In genomic region chrX:138945219-138945618, GRCh38 we compare ENCODE assay signal across 27 cellular contexts.
A peak's percentile ranks its signal among the peaks of the same experiment; 100 is the strongest.
DNase-seq lines count a peak whose midpoint lies in the region; ATAC-seq, FAIRE-seq and TF ChIP-seq lines count a peak whose summit lies in the region.
"Had no signal": no experiment of that assay in that cellular context is flagged by ENCODE, and none has a peak within 500 bp of the region (broad histone marks: within the 10 kb centered on the region; RNA-seq: fewer than 3 reads in every experiment).

No MANE protein-coding gene starts in this region.

- BruUV-seq in MCF 10A (replicated peaks; lab: Mats Ljungman, UMichigan) (no TSS peak), PC-3 (replicated peaks; lab: Mats Ljungman, UMichigan) (no TSS peak)

- intact Hi-C loops in MCF 10A (cut with micrococcal nuclease) (no loop called here), breast epithelium (cut with DNase I; ENCODE audit: low total_unique reads) (no loop called here), PC-3 (cut with micrococcal nuclease) (no loop called here)

- no peak for TF ChIP-seq POLR2A in breast epithelium (IDR thresholded peaks at IDR 0.05)

- H3K9me3 ChIP-seq in breast epithelium (no peaks in the 10 kb centered on the region), PC-3 (ENCODE audit: low read length) (no peaks in the 10 kb centered on the region)
- H3K9me3 ChIP-seq: body of pancreas, testis had no signal

- H3K36me3 ChIP-seq in breast epithelium (no peaks in the 10 kb centered on the region), PC-3 (ENCODE audit: low read depth, low read length) (no peaks in the 10 kb centered on the region)

- H2AFZ ChIP-seq in PC-3 (ENCODE audit: low read length), result no peak overlapping the region
- H2AFZ ChIP-seq: parathyroid adenoma had no signal

- no peaks in the 10 kb centered on the region for H3K9me3 Mint-ChIP-seq in MCF 10A (ENCODE audit: unreplicated experiment)
- H3K9me3 Mint-ChIP-seq: activated naive CD8-positive, alpha-beta T cell treated with anti-CD3 and anti-CD28 coated beads, Interleukin-2, amount 10 ng/mL, durations not matched to agents 7 days and 5 days; CD14-positive monocyte; memory B cell had no signal

- H3K27ac ChIP-seq in breast epithelium, result no peak overlapping the region
- no peak overlapping the region for H3K27ac ChIP-seq in PC-3 (ENCODE audit: low read length)
- H3K27ac ChIP-seq: body of pancreas, parathyroid adenoma, testis had no signal

- TF ChIP-seq CTCF in MCF 10A (IDR thresholded peaks at IDR 0.05; ENCODE audit: unreplicated experiment) (no peak), breast epithelium (IDR thresholded peaks at IDR 0.05) (no peak), PC-3 (conservative IDR thresholded peaks at IDR 0.05; ENCODE audit: low read depth, low read length) (no peak), fibroblast of mammary gland (conservative IDR thresholded peaks at IDR 0.05; ENCODE audit: control insufficient read depth, insufficient read depth, low read depth, low read length) (no peak)

- ATAC-seq in PC-3 (peak; percentile 70), HG03139 (IDR thresholded peaks at IDR 0.05; ENCODE audit: unreplicated experiment) (no peak)
- ATAC-seq: body of pancreas; naive thymus-derived CD4-positive, alpha-beta T cell; stimulated activated effector memory CD8-positive, alpha-beta T cell treated with anti-CD3 and anti-CD28 coated beads, Interleukin-12 subunit alpha, Interleukin-12 subunit beta, amount 100 ng/mL, for 72 hours had no signal

- in situ Hi-C loops in ACHN (cut with HindIII; ENCODE audit: low pct_ligation_motif_present, low pct_unique_long_range_greater_than_20kb, low sequenced_read_pairs), result no loop called here

- no peaks in the 10 kb centered on the region for H3K36me3 Mint-ChIP-seq in MCF 10A (ENCODE audit: insufficient read depth, unreplicated experiment)
- H3K36me3 Mint-ChIP-seq: activated naive CD8-positive, alpha-beta T cell treated with anti-CD3 and anti-CD28 coated beads, Interleukin-2, amount 10 ng/mL, durations not matched to agents 7 days and 5 days; CD14-positive monocyte; memory B cell; naive thymus-derived CD4-positive, alpha-beta T cell; stimulated activated effector memory CD8-positive, alpha-beta T cell treated with anti-CD3 and anti-CD28 coated beads, Interleukin-12 subunit alpha, Interleukin-12 subunit beta, amount 100 ng/mL, for 72 hours had no signal

- H3K9ac ChIP-seq in PC-3 (ENCODE audit: low read length), result no peak overlapping the region
- H3K9ac ChIP-seq: parathyroid adenoma had no signal

- no peak for FAIRE-seq in urothelium cell line (lab: Jason Lieb, UNC)
- FAIRE-seq: A204.1, endometrium, HTR-8/SVneo had no signal

- H3F3A ChIP-seq in PC-3 (ENCODE audit: low read length, unreplicated experiment), result no peaks in the 10 kb centered on the region

- H3K4me1 ChIP-seq in breast epithelium (no peaks in the 10 kb centered on the region), PC-3 (ENCODE audit: insufficient read depth, low read length) (peaks cover 14% of the 10 kb centered on the region)
- H3K4me1 ChIP-seq: body of pancreas, parathyroid adenoma, testis had no signal

- DNase-seq in MCF 10A (ENCODE audit: unreplicated experiment), result peak; percentile 64
- DNase-seq in breast epithelium (ENCODE audit: low spot score in 2 of 2), result no peak
- DNase-seq in PC-3, result peak; percentile 81
- peak; percentile 53 for DNase-seq in fibroblast of mammary gland (ENCODE audit: low read depth)
- peak; percentile 0 for DNase-seq in urothelium cell line (ENCODE audit: low spot score)
- no peak for DNase-seq in glomerular visceral epithelial cell (ENCODE audit: extremely low spot score)
- DNase-seq in ACHN, result no peak
- DNase-seq: activated CD8-positive, alpha-beta memory T cell treated with anti-CD3 and anti-CD28 coated beads, Interleukin-2, amount 50 U/mL, for 48 hours; activated naive CD8-positive, alpha-beta T cell treated with anti-CD3 and anti-CD28 coated beads, Interleukin-2, amount 10 ng/mL, durations not matched to agents 7 days and 5 days; body of pancreas; cortex of kidney; foreskin fibroblast; GDM1; hypothalamus; naive thymus-derived CD4-positive, alpha-beta T cell; NCI-H1417 treated with DMSO at 0.1 percent for 48 hours; NCI-H526; OCI-M1; testis had no signal

- POLR2A ChIA-PET in MCF 10A (lab: Yijun Ruan, JAX), result interaction anchor here (1.5 kb wide), 1 partner anchor 20 kb away, joined by 3 read pairs; no protein-coding TSS in a partner anchor
- POLR2A ChIA-PET in PC-3 (lab: Charles Lee; ENCODE audit: unreplicated experiment), result no interaction called here

- no peaks in the 10 kb centered on the region for H3K9me2 ChIP-seq in PC-3 (replicated peaks; ENCODE audit: low read length)

- H4K20me1 ChIP-seq in PC-3 (ENCODE audit: low read length), result no peaks in the 10 kb centered on the region

- no peaks in the 10 kb centered on the region for H3K4me1 Mint-ChIP-seq in MCF 10A (ENCODE audit: insufficient read depth, unreplicated experiment)
- H3K4me1 Mint-ChIP-seq: activated naive CD8-positive, alpha-beta T cell treated with anti-CD3 and anti-CD28 coated beads, Interleukin-2, amount 10 ng/mL, durations not matched to agents 7 days and 5 days; CD14-positive monocyte; memory B cell; naive thymus-derived CD4-positive, alpha-beta T cell; stimulated activated effector memory CD8-positive, alpha-beta T cell treated with anti-CD3 and anti-CD28 coated beads, Interleukin-12 subunit alpha, Interleukin-12 subunit beta, amount 100 ng/mL, for 72 hours had no signal

- H3K4me3 ChIP-seq in breast epithelium (no peak overlapping the region), PC-3 (ENCODE audit: low read length) (no peak overlapping the region), fibroblast of mammary gland (ENCODE audit: control insufficient read depth, low read depth, low read length) (no peak overlapping the region)
- H3K4me3 ChIP-seq: body of pancreas, testis had no signal

- H3K79me2 ChIP-seq in PC-3 (ENCODE audit: low read length), result no peaks in the 10 kb centered on the region
- H3K79me2 ChIP-seq: parathyroid adenoma had no signal

- H3K27me3 Mint-ChIP-seq in MCF 10A (ENCODE audit: insufficient read depth, unreplicated experiment), result no peaks in the 10 kb centered on the region
- H3K27me3 Mint-ChIP-seq: activated naive CD8-positive, alpha-beta T cell treated with anti-CD3 and anti-CD28 coated beads, Interleukin-2, amount 10 ng/mL, durations not matched to agents 7 days and 5 days; naive thymus-derived CD4-positive, alpha-beta T cell had no signal

- no peak overlapping the region for H3K4me3 Mint-ChIP-seq in MCF 10A (ENCODE audit: unreplicated experiment)
- H3K4me3 Mint-ChIP-seq: activated naive CD8-positive, alpha-beta T cell treated with anti-CD3 and anti-CD28 coated beads, Interleukin-2, amount 10 ng/mL, durations not matched to agents 7 days and 5 days; CD14-positive monocyte; memory B cell; naive thymus-derived CD4-positive, alpha-beta T cell; stimulated activated effector memory CD8-positive, alpha-beta T cell treated with anti-CD3 and anti-CD28 coated beads, Interleukin-12 subunit alpha, Interleukin-12 subunit beta, amount 100 ng/mL, for 72 hours had no signal

- peaks cover 0 to 10% of the 10 kb centered on the region in 2 donors for H3K27me3 ChIP-seq in breast epithelium
- H3K27me3 ChIP-seq in PC-3 (ENCODE audit: low read length), result no peaks in the 10 kb centered on the region
- H3K27me3 ChIP-seq: body of pancreas, testis had no signal

- peak overlapping the region; percentile 6; the same call in 1 of the 2 replicates for H3K4me2 ChIP-seq in PC-3 (ENCODE audit: low read length)

- H3K27ac Mint-ChIP-seq in MCF 10A (ENCODE audit: low read depth, unreplicated experiment), result no peak overlapping the region
- H3K27ac Mint-ChIP-seq: activated naive CD8-positive, alpha-beta T cell treated with anti-CD3 and anti-CD28 coated beads, Interleukin-2, amount 10 ng/mL, durations not matched to agents 7 days and 5 days; CD14-positive monocyte; memory B cell; naive thymus-derived CD4-positive, alpha-beta T cell; stimulated activated effector memory CD8-positive, alpha-beta T cell treated with anti-CD3 and anti-CD28 coated beads, Interleukin-12 subunit alpha, Interleukin-12 subunit beta, amount 100 ng/mL, for 72 hours had no signal

- CTCF ChIA-PET in MCF 10A (lab: Yijun Ruan, JAX) (no interaction called here), PC-3 (lab: Charles Lee) (no interaction called here)

Comparison
In these comparisons a context has a peak if more than half of its experiments do, and no peak if none do; other contexts are left out.
1. DNase-seq: peak in MCF 10A (single experiment), PC-3 (single experiment), fibroblast of mammary gland (single experiment) and urothelium cell line (single experiment); none in breast epithelium (0 of 2), glomerular visceral epithelial cell (single experiment) and ACHN (single experiment).